ENCODE assay signal across 13 cellular contexts in the genomic region with DNA sequence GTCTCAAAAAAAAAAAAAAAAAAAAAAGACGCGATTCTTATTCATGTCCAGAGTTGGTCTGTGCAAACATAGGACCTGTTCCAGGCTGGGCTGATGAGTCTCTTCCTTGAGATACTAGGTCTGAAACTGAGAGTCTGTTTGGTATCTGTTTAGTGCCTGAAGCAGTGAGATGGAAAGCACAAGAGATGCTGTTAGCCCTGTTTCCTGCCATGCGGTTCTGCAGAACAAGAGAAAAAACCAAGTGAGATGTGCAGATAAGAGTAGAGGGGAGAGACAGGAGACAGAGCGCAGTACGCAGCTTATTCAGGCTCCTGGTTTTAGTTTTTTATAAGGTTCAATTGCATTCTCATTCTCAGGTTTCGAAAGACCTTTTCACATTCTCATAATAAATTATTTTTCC.
A peak's percentile ranks its signal among the peaks of the same experiment; 100 is the strongest.
DNase-seq lines count a peak whose midpoint lies in the region; ATAC-seq lines count a peak whose summit lies in the region.
"Had no signal": no experiment of that assay in that cellular context is flagged by ENCODE, and none has a peak within 500 bp of the region (broad histone marks: within the 10 kb centered on the region; RNA-seq: fewer than 3 reads in every experiment).

No MANE protein-coding gene starts in this region.

- H3K4me1 Mint-ChIP-seq in activated CD4-positive, alpha-beta memory T cell treated with anti-CD3 and anti-CD28 coated beads, Interleukin-2, amount 10 ng/mL, durations not matched to agents 7 days and 5 days: peaks cover 31% of the 10 kb centered on the region
- peaks cover 28% of the 10 kb centered on the region for H3K4me1 Mint-ChIP-seq in stimulated activated naive CD8-positive, alpha-beta T cell treated with anti-CD3 and anti-CD28 coated beads, Interleukin-15, amount 100 ng/mL, for 72 hours

- H3K9me3 Mint-ChIP-seq in activated CD4-positive, alpha-beta memory T cell treated with anti-CD3 and anti-CD28 coated beads, Interleukin-2, amount 10 ng/mL, durations not matched to agents 7 days and 5 days: no peaks in the 10 kb centered on the region
- H3K9me3 Mint-ChIP-seq in stimulated activated naive CD8-positive, alpha-beta T cell treated with anti-CD3 and anti-CD28 coated beads, Interleukin-15, amount 100 ng/mL, for 72 hours: no peaks in the 10 kb centered on the region

- POLR2A ChIA-PET in activated CD4-positive, alpha-beta memory T cell treated with anti-CD3 and anti-CD28 coated beads, Interleukin-2, amount 10 ng/mL, durations not matched to agents 7 days and 5 days (lab: Charles Lee): interaction anchor here (0.7 to 3.5 kb wide), 11 partner anchors 22 to 256 kb away, joined by 3 to 64 read pairs (median 4); a partner anchor contains a TSS

- peak; percentile 35 to 45 (median 37) for DNase-seq in stimulated activated CD4-positive, alpha-beta T cell treated with anti-CD3 and anti-CD28 coated beads, Interleukin-12 subunit alpha, Interleukin-12 subunit beta, amount 100 ng/mL, for 48 hours (ENCODE audit: low read depth in 2 of 3, low spot score in 1 of 3)
- no peak for DNase-seq in stimulated activated CD4-positive, alpha-beta T cell treated with anti-CD3 and anti-CD28 coated beads, Interleukin-4, amount 100 ng/mL, for 1 hour
- peak; percentile 74 for DNase-seq in activated CD4-positive, alpha-beta memory T cell treated with anti-CD3 and anti-CD28 coated beads, Interleukin-2, amount 10 ng/mL, durations not matched to agents 7 days and 5 days
- DNase-seq in effector memory CD4-positive, alpha-beta T cell: peak; percentile 2 to 33 (median 5)
- peak; percentile 33 to 58 for DNase-seq in stimulated activated naive CD8-positive, alpha-beta T cell treated with anti-CD3 and anti-CD28 coated beads, Interleukin-15, amount 100 ng/mL, for 72 hours
- DNase-seq in Right ventricle myocardium inferior (ENCODE audit: missing footprints): no peak
- DNase-seq in H4 (ENCODE audit: low spot score): no peak
- DNase-seq: anterior cingulate cortex, left ventricle myocardium superior, NCI-H1930, T1000, transverse colon had no signal

- no peaks in the 10 kb centered on the region for H3K36me3 Mint-ChIP-seq in activated CD4-positive, alpha-beta memory T cell treated with anti-CD3 and anti-CD28 coated beads, Interleukin-2, amount 10 ng/mL, durations not matched to agents 7 days and 5 days (ENCODE audit: low read depth)

- H3K4me1 ChIP-seq in effector memory CD4-positive, alpha-beta T cell (ENCODE audit: control insufficient read depth, insufficient read depth, low read length, poor library complexity, severe bottlenecking): peaks cover 7% of the 10 kb centered on the region
- H3K4me1 ChIP-seq: transverse colon had no signal

- peaks cover 13% of the 10 kb centered on the region for H3K27me3 Mint-ChIP-seq in activated CD4-positive, alpha-beta memory T cell treated with anti-CD3 and anti-CD28 coated beads, Interleukin-2, amount 10 ng/mL, durations not matched to agents 7 days and 5 days
- H3K27me3 Mint-ChIP-seq in stimulated activated naive CD8-positive, alpha-beta T cell treated with anti-CD3 and anti-CD28 coated beads, Interleukin-15, amount 100 ng/mL, for 72 hours: no peaks in the 10 kb centered on the region

- peak overlapping the region; percentile 19 for H3K4me3 ChIP-seq in effector memory CD4-positive, alpha-beta T cell (ENCODE audit: insufficient read depth, low read depth, low read length, poor library complexity, severe bottlenecking)
- H3K4me3 ChIP-seq: transverse colon had no signal

- no peaks in the 10 kb centered on the region for H3K27me3 ChIP-seq in effector memory CD4-positive, alpha-beta T cell (replicated peaks; ENCODE audit: control insufficient read depth, insufficient read depth, low read length, poor library complexity, severe bottlenecking)

- intact Hi-C loops in Right ventricle myocardium inferior (cut with DNase I): loop anchor here (5.0 kb wide), 1 partner anchor 746 kb away; a partner anchor contains a TSS

- CTCF ChIA-PET in activated CD4-positive, alpha-beta memory T cell treated with anti-CD3 and anti-CD28 coated beads, Interleukin-2, amount 10 ng/mL, durations not matched to agents 7 days and 5 days (lab: Charles Lee): interaction anchor here (0.6 to 8.8 kb wide), 17 partner anchors 12 to 255 kb away, joined by 3 to 110 read pairs (median 4); a partner anchor contains a TSS

- H3K36me3 ChIP-seq in effector memory CD4-positive, alpha-beta T cell (ENCODE audit: control insufficient read depth, insufficient read depth, low read length): no peaks in the 10 kb centered on the region
- H3K36me3 ChIP-seq: transverse colon had no signal

- H3K27ac ChIP-seq in effector memory CD4-positive, alpha-beta T cell (ENCODE audit: insufficient read depth, low read length, poor library complexity, severe bottlenecking): no peak overlapping the region
- H3K27ac ChIP-seq: transverse colon had no signal

- peak overlapping the region; percentile 52 for H3K27ac Mint-ChIP-seq in activated CD4-positive, alpha-beta memory T cell treated with anti-CD3 and anti-CD28 coated beads, Interleukin-2, amount 10 ng/mL, durations not matched to agents 7 days and 5 days
- peak overlapping the region in 1 of 2 donors; percentile 14 for H3K27ac Mint-ChIP-seq in stimulated activated naive CD8-positive, alpha-beta T cell treated with anti-CD3 and anti-CD28 coated beads, Interleukin-15, amount 100 ng/mL, for 72 hours

- peak; percentile 98 for ATAC-seq in stimulated activated naive CD8-positive, alpha-beta T cell treated with anti-CD3 and anti-CD28 coated beads, Interleukin-15, amount 100 ng/mL, for 72 hours
- ATAC-seq in HG03354 (IDR thresholded peaks at IDR 0.05; ENCODE audit: poor library complexity, severe bottlenecking, unreplicated experiment) (no peak), Right ventricle myocardium inferior (no peak)
- ATAC-seq: left ventricle myocardium superior had no signal

- peak overlapping the region; percentile 11 for H3K4me3 Mint-ChIP-seq in activated CD4-positive, alpha-beta memory T cell treated with anti-CD3 and anti-CD28 coated beads, Interleukin-2, amount 10 ng/mL, durations not matched to agents 7 days and 5 days
- peak overlapping the region; percentile 44 to 65 for H3K4me3 Mint-ChIP-seq in stimulated activated naive CD8-positive, alpha-beta T cell treated with anti-CD3 and anti-CD28 coated beads, Interleukin-15, amount 100 ng/mL, for 72 hours

- H3K9me3 ChIP-seq in effector memory CD4-positive, alpha-beta T cell (ENCODE audit: control insufficient read depth, low read length): no peaks in the 10 kb centered on the region
- H3K9me3 ChIP-seq: transverse colon had no signal

Comparison
In these comparisons a context has a peak if more than half of its experiments do, and no peak if none do; other contexts are left out.
1. DNase-seq: peak in stimulated activated CD4-positive, alpha-beta T cell treated with anti-CD3 and anti-CD28 coated beads, Interleukin-12 subunit alpha, Interleukin-12 subunit beta, amount 100 ng/mL, for 48 hours (3 of 3), activated CD4-positive, alpha-beta memory T cell treated with anti-CD3 and anti-CD28 coated beads, Interleukin-2, amount 10 ng/mL, durations not matched to agents 7 days and 5 days (single experiment), effector memory CD4-positive, alpha-beta T cell (3 of 3) and stimulated activated naive CD8-positive, alpha-beta T cell treated with anti-CD3 and anti-CD28 coated beads, Interleukin-15, amount 100 ng/mL, for 72 hours (2 of 2); none in stimulated activated CD4-positive, alpha-beta T cell treated with anti-CD3 and anti-CD28 coated beads, Interleukin-4, amount 100 ng/mL, for 1 hour (single experiment), Right ventricle myocardium inferior (single experiment) and H4 (single experiment).